In the genomic region with DNA sequence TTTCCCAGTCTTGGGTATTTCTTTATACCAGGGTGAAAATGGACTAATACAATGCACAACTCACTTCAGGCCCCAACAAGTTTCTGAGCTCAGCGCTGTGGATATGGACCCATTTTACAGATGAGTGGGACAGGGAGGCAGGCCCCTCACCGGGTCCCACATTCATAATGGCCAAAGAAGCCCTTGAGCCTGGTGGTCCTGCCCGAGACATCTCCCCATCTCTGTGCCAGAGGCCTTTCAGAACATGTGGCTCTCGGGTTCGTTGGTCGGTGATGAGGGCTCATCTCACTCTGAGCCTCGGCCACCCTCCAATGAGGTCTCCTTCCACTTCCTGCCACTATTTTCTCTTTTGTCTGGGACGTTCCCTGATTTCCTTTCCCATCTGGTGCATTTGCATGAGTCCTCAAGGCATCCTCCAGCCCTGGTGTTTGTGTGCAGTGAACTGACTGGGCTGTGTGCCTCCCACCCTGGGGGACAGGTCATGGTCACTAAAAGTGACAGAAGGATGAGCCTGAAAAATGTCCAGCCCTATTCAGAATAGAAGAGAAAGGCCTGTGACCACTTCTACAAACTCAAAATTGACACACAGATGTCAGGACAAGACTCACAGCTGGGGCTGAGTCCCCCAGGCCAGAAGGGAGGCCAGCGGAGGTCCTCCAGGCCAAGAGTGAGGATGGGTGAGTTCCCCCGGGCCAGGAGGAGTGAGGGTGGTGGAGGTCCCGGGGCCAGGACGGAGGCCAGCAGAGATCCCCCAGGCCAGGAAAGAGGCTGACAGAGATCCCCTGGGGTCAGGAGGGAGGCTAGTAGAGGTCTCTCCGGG, we compare ENCODE assay signal across 16 cellular contexts.
"Had no signal": no experiment of that assay in that cellular context is flagged by ENCODE, and none has a peak within 500 bp of the region (broad histone marks: within the 10 kb centered on the region; RNA-seq: fewer than 3 reads in every experiment).

No MANE protein-coding gene starts in this region.

- H3K4me3 ChIP-seq: suprapubic skin, upper lobe of left lung had no signal

- H3K4me1 ChIP-seq: parathyroid adenoma, suprapubic skin had no signal

- H3K27ac ChIP-seq: parathyroid adenoma, suprapubic skin, upper lobe of left lung had no signal

- DNase-seq: activated gamma-delta T cell; foreskin fibroblast; glutamatergic neuron; hypothalamus; kidney glomerular epithelial cell; retina; stimulated activated CD4-positive, alpha-beta T cell treated with anti-CD3 and anti-CD28 coated beads, Interleukin-2, amount 100 ng/mL, for 48 hours; stimulated activated naive CD4-positive, alpha-beta T cell treated with Interleukin-2 at 50 U/mL for 16 hours; T-helper 1 cell; T1000; upper lobe of left lung had no signal

- FAIRE-seq: astrocyte had no signal

- H3K27me3 ChIP-seq: suprapubic skin, upper lobe of left lung had no signal

- ATAC-seq: activated CD4-positive, CD25-positive, alpha-beta regulatory T cell treated with anti-CD3 and anti-CD28 coated beads, Interleukin-2, amount 50 U/mL, for 24 hours; SK-N-SH treated with all-trans-retinoic acid at 6 μM for 48 hours had no signal

- H3K36me3 ChIP-seq: suprapubic skin, upper lobe of left lung had no signal
